ENCODE assay signal across 6 cellular contexts in the genomic region with DNA sequence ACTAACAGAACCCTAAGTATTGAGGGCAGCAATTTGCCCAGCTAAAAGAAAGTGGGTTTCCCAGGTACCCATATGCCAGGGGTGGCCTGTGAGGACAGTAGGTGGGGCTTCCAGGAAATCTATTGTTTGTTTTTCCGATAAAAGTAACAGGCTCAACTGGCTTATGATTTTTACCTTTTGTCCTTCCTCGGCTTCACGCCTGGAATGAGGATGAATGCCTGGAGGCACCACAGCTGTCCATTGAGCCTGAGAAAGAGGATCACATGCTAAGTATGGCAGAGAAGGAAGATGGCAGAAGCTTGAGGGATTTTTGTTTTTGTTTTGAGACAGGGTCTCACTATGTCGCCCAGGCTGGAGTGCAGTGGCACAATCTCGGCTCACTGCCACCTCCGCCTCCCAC.
"Had no signal": no experiment of that assay in that cellular context is flagged by ENCODE, and none has a peak within 500 bp of the region (broad histone marks: within the 10 kb centered on the region; RNA-seq: fewer than 3 reads in every experiment).

No MANE protein-coding gene starts in this region.

- DNase-seq: H9, HCEC 1CT, KBM-7 had no signal

- H3K4me3 ChIP-seq: GM23338 had no signal

- H3K27ac ChIP-seq: HL-60 had no signal

- ATAC-seq: GM23338, HepG2 had no signal
